Comparison of ENCODE assay signal across 1 cellular context in genomic region chr5:31407921-31408714, GRCh38.
TF ChIP-seq lines count a peak whose summit lies in the region.

No MANE protein-coding gene starts in this region.

TF ChIP-seq in GM23338, 12 proteins besides CTCF, POLR2A, EP300 and RAD21 (continued from another document):
- TF ChIP-seq, protein P1, sequence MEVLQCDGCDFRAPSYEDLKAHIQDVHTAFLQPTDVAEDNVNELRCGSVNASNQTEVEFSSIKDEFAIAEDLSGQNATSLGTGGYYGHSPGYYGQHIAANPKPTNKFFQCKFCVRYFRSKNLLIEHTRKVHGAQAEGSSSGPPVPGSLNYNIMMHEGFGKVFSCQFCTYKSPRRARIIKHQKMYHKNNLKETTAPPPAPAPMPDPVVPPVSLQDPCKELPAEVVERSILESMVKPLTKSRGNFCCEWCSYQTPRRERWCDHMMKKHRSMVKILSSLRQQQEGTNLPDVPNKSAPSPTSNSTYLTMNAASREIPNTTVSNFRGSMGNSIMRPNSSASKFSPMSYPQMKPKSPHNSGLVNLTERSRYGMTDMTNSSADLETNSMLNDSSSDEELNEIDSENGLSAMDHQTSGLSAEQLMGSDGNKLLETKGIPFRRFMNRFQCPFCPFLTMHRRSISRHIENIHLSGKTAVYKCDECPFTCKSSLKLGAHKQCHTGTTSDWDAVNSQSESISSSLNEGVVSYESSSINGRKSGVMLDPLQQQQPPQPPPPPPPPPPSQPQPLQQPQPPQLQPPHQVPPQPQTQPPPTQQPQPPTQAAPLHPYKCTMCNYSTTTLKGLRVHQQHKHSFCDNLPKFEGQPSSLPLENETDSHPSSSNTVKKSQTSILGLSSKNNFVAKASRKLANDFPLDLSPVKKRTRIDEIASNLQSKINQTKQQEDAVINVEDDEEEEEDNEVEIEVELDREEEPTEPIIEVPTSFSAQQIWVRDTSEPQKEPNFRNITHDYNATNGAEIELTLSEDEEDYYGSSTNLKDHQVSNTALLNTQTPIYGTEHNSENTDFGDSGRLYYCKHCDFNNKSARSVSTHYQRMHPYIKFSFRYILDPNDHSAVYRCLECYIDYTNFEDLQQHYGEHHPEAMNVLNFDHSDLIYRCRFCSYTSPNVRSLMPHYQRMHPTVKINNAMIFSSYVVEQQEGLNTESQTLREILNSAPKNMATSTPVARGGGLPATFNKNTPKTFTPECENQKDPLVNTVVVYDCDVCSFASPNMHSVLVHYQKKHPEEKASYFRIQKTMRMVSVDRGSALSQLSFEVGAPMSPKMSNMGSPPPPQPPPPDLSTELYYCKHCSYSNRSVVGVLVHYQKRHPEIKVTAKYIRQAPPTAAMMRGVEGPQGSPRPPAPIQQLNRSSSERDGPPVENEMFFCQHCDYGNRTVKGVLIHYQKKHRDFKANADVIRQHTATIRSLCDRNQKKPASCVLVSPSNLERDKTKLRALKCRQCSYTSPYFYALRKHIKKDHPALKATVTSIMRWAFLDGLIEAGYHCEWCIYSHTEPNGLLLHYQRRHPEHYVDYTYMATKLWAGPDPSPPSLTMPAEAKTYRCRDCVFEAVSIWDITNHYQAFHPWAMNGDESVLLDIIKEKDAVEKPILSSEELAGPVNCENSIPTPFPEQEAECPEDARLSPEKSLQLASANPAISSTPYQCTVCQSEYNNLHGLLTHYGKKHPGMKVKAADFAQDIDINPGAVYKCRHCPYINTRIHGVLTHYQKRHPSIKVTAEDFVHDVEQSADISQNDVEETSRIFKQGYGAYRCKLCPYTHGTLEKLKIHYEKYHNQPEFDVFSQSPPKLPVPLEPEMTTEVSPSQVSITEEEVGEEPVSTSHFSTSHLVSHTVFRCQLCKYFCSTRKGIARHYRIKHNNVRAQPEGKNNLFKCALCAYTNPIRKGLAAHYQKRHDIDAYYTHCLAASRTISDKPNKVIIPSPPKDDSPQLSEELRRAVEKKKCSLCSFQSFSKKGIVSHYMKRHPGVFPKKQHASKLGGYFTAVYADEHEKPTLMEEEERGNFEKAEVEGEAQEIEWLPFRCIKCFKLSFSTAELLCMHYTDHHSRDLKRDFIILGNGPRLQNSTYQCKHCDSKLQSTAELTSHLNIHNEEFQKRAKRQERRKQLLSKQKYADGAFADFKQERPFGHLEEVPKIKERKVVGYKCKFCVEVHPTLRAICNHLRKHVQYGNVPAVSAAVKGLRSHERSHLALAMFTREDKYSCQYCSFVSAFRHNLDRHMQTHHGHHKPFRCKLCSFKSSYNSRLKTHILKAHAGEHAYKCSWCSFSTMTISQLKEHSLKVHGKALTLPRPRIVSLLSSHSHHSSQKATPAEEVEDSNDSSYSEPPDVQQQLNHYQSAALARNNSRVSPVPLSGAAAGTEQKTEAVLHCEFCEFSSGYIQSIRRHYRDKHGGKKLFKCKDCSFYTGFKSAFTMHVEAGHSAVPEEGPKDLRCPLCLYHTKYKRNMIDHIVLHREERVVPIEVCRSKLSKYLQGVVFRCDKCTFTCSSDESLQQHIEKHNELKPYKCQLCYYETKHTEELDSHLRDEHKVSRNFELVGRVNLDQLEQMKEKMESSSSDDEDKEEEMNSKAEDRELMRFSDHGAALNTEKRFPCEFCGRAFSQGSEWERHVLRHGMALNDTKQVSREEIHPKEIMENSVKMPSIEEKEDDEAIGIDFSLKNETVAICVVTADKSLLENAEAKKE (CRISPR knock-in tag; IDR thresholded peaks at IDR 0.05) = no peak
- TF ChIP-seq, protein P2, sequence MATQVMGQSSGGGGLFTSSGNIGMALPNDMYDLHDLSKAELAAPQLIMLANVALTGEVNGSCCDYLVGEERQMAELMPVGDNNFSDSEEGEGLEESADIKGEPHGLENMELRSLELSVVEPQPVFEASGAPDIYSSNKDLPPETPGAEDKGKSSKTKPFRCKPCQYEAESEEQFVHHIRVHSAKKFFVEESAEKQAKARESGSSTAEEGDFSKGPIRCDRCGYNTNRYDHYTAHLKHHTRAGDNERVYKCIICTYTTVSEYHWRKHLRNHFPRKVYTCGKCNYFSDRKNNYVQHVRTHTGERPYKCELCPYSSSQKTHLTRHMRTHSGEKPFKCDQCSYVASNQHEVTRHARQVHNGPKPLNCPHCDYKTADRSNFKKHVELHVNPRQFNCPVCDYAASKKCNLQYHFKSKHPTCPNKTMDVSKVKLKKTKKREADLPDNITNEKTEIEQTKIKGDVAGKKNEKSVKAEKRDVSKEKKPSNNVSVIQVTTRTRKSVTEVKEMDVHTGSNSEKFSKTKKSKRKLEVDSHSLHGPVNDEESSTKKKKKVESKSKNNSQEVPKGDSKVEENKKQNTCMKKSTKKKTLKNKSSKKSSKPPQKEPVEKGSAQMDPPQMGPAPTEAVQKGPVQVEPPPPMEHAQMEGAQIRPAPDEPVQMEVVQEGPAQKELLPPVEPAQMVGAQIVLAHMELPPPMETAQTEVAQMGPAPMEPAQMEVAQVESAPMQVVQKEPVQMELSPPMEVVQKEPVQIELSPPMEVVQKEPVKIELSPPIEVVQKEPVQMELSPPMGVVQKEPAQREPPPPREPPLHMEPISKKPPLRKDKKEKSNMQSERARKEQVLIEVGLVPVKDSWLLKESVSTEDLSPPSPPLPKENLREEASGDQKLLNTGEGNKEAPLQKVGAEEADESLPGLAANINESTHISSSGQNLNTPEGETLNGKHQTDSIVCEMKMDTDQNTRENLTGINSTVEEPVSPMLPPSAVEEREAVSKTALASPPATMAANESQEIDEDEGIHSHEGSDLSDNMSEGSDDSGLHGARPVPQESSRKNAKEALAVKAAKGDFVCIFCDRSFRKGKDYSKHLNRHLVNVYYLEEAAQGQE (IDR thresholded peaks at IDR 0.05; ENCODE audit: unreplicated experiment) = no peak
